Comparison of ENCODE assay signal across 14 cellular contexts in genomic region chr15:51864408-51865056, GRCh38.
A peak's percentile ranks its signal among the peaks of the same experiment; 100 is the strongest.
DNase-seq lines count a peak whose midpoint lies in the region; ATAC-seq and FAIRE-seq lines count a peak whose summit lies in the region.
"Had no signal": no experiment of that assay in that cellular context is flagged by ENCODE, and none has a peak within 500 bp of the region (broad histone marks: within the 10 kb centered on the region; RNA-seq: fewer than 3 reads in every experiment).

No MANE protein-coding gene starts in this region.

- H3K36me3 Mint-ChIP-seq in activated naive CD4-positive, alpha-beta T cell treated with anti-CD3 and anti-CD28 coated beads, Interleukin-2, amount 50 U/mL, for 24 hours, result peaks cover 29% of the 10 kb centered on the region
- peaks cover 33% of the 10 kb centered on the region for H3K36me3 Mint-ChIP-seq in effector memory CD8-positive, alpha-beta T cell (ENCODE audit: insufficient read depth)

- H3K9me3 Mint-ChIP-seq in activated naive CD4-positive, alpha-beta T cell treated with anti-CD3 and anti-CD28 coated beads, Interleukin-2, amount 50 U/mL, for 24 hours, result no peaks in the 10 kb centered on the region
- no peaks in the 10 kb centered on the region for H3K9me3 Mint-ChIP-seq in effector memory CD8-positive, alpha-beta T cell

- peak overlapping the region; percentile 88 for H3K27ac Mint-ChIP-seq in activated naive CD4-positive, alpha-beta T cell treated with anti-CD3 and anti-CD28 coated beads, Interleukin-2, amount 50 U/mL, for 24 hours
- peak overlapping the region in 1 of 2 donors; percentile 7 for H3K27ac Mint-ChIP-seq in effector memory CD8-positive, alpha-beta T cell
- H3K27ac Mint-ChIP-seq: activated CD8-positive, alpha-beta memory T cell treated with anti-CD3 and anti-CD28 coated beads, Interleukin-2, amount 10 ng/mL, durations not matched to agents 7 days and 5 days had no signal

- H3K9ac ChIP-seq in iPS-20b (ENCODE audit: low read depth, low read length), result peak overlapping the region; percentile 47; the same call in 1 of the 2 replicates
- H3K9ac ChIP-seq: BLaER1 had no signal

- peaks cover 66% of the 10 kb centered on the region for H3K4me1 Mint-ChIP-seq in activated naive CD4-positive, alpha-beta T cell treated with anti-CD3 and anti-CD28 coated beads, Interleukin-2, amount 50 U/mL, for 24 hours
- H3K4me1 Mint-ChIP-seq in effector memory CD8-positive, alpha-beta T cell (ENCODE audit: low read depth in 2 of 2), result peaks cover 28 to 45% of the 10 kb centered on the region in 2 donors

- H3K27me3 ChIP-seq in iPS-20b (ENCODE audit: insufficient read depth, low read length), result no peaks in the 10 kb centered on the region
- H3K27me3 ChIP-seq: BLaER1 had no signal

- H3K4me1 ChIP-seq in iPS-20b (ENCODE audit: insufficient read depth, low read length), result peaks cover 8% of the 10 kb centered on the region

- no peak for ATAC-seq in effector memory CD8-positive, alpha-beta T cell (replicated peaks)
- ATAC-seq: activated CD8-positive, alpha-beta memory T cell treated with anti-CD3 and anti-CD28 coated beads, Interleukin-2, amount 10 ng/mL, durations not matched to agents 7 days and 5 days had no signal

- DNase-seq in stimulated activated naive CD4-positive, alpha-beta T cell treated with Interleukin-2 at 50 U/mL for 16 hours (lab: John Stamatoyannopoulos, UW), result peak; percentile 19
- no peak for DNase-seq in stimulated activated naive CD4-positive, alpha-beta T cell (lab: John Stamatoyannopoulos, UW)
- DNase-seq in urothelium cell line (ENCODE audit: low spot score), result peak; percentile 35
- no peak for DNase-seq in NOMO-1 (lab: John Stamatoyannopoulos, UW; ENCODE audit: unreplicated experiment in 2 of 2)
- DNase-seq in effector memory CD8-positive, alpha-beta T cell, result no peak
- DNase-seq in HUDEP-2 (lab: John Stamatoyannopoulos, UW; ENCODE audit: unreplicated experiment in 76 of 76), result no peak
- DNase-seq: activated CD8-positive, alpha-beta memory T cell treated with anti-CD3 and anti-CD28 coated beads, Interleukin-2, amount 10 ng/mL, durations not matched to agents 7 days and 5 days; cerebellar nuclear complex; glutamatergic neuron; KBM-7; NCI-H2227 treated with DMSO at 0.1 percent for 48 hours had no signal

- H3K4me3 Mint-ChIP-seq in activated naive CD4-positive, alpha-beta T cell treated with anti-CD3 and anti-CD28 coated beads, Interleukin-2, amount 50 U/mL, for 24 hours, result peak overlapping the region; percentile 47
- H3K4me3 Mint-ChIP-seq in effector memory CD8-positive, alpha-beta T cell, result no peak overlapping the region
- H3K4me3 Mint-ChIP-seq: activated CD8-positive, alpha-beta memory T cell treated with anti-CD3 and anti-CD28 coated beads, Interleukin-2, amount 10 ng/mL, durations not matched to agents 7 days and 5 days had no signal

- H3K27ac ChIP-seq in iPS-20b (ENCODE audit: low read length), result peak overlapping the region; percentile 23
- H3K27ac ChIP-seq: BLaER1 had no signal

- H3K36me3 ChIP-seq in iPS-20b (ENCODE audit: insufficient read depth, low read depth, low read length), result peaks cover 27% of the 10 kb centered on the region

- FAIRE-seq in urothelium cell line (lab: Jason Lieb, UNC), result no peak

- H3K27me3 Mint-ChIP-seq in activated naive CD4-positive, alpha-beta T cell treated with anti-CD3 and anti-CD28 coated beads, Interleukin-2, amount 50 U/mL, for 24 hours, result no peaks in the 10 kb centered on the region
- no peaks in the 10 kb centered on the region for H3K27me3 Mint-ChIP-seq in effector memory CD8-positive, alpha-beta T cell
- H3K27me3 Mint-ChIP-seq: activated CD8-positive, alpha-beta memory T cell treated with anti-CD3 and anti-CD28 coated beads, Interleukin-2, amount 10 ng/mL, durations not matched to agents 7 days and 5 days had no signal

- H3K9me3 ChIP-seq in iPS-20b (ENCODE audit: insufficient read depth, low read depth, low read length), result no peaks in the 10 kb centered on the region

- H3K4me3 ChIP-seq in iPS-20b (ENCODE audit: low read length), result peak overlapping the region; percentile 28; the same call in 1 of the 2 replicates
- H3K4me3 ChIP-seq: BLaER1 had no signal

Comparison
In these comparisons a context has a peak if more than half of its experiments do, and no peak if none do; other contexts are left out.
1. DNase-seq: peak in stimulated activated naive CD4-positive, alpha-beta T cell treated with Interleukin-2 at 50 U/mL for 16 hours (single experiment) and urothelium cell line (single experiment); none in stimulated activated naive CD4-positive, alpha-beta T cell (0 of 6), NOMO-1 (0 of 2), effector memory CD8-positive, alpha-beta T cell (0 of 3) and HUDEP-2 (0 of 76).